ENCODE assay signal across 21 cellular contexts in the genomic region with DNA sequence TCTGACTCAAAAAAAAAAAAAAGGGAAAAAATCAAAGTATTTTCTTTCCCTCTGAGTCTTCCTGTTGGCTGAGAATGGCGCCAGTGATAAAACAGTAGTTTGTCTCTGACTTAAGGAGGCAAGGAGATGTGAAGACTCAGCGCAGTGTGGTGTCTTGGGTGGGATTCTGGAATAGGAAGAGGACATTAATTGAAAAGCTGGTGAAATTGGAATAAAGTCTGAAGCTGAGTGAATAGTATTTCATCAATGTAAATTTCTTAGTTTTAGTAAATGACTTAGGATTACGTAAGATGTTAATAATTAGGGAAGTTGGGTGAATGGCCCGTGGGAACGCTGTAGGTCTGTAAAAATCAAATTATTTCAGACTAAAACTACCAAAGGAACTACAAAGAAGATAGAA.
"Had no signal": no experiment of that assay in that cellular context is flagged by ENCODE, and none has a peak within 500 bp of the region (broad histone marks: within the 10 kb centered on the region; RNA-seq: fewer than 3 reads in every experiment).

No MANE protein-coding gene starts in this region.

- H3K27ac ChIP-seq: body of pancreas, colonic mucosa, esophagus squamous epithelium, hepatocyte, neural progenitor cell, ovary had no signal

- DNase-seq: activated CD4-positive, alpha-beta T cell treated with anti-CD3 and anti-CD28 coated beads for 1 hour; activated CD4-positive, alpha-beta T cell treated with anti-CD3 and anti-CD28 coated beads, Interleukin-2, amount 50 U/mL, for 48 hours; activated CD8-positive, alpha-beta memory T cell treated with anti-CD3 and anti-CD28 coated beads, Interleukin-2, amount 10 ng/mL, durations not matched to agents 7 days and 5 days; activated effector memory CD4-positive, alpha-beta T cell treated with Interleukin-2 at 50 U/mL for 16 hours; activated T-cell treated with anti-CD3 and anti-CD28 coated beads, Interleukin-2, amount 50 U/mL, for 4 hours; amygdala; body of pancreas; central memory CD4-positive, alpha-beta T cell; colonic mucosa; effector CD8-positive, alpha-beta T cell; esophagus squamous epithelium; naive B cell; ovary; stimulated activated CD4-positive, alpha-beta T cell treated with anti-CD3 and anti-CD28 coated beads, Interleukin-12 subunit alpha, Interleukin-12 subunit beta, amount 100 ng/mL, for 4 hours; stimulated activated CD4-positive, alpha-beta T cell treated with anti-CD3 and anti-CD28 coated beads, Interleukin-2, amount 100 ng/mL, for 24 hours had no signal

- H3K36me3 ChIP-seq: colonic mucosa, esophagus squamous epithelium, neural progenitor cell, ovary had no signal

- FAIRE-seq: endothelial cell of umbilical vein, keratinocyte had no signal

- H3K9ac ChIP-seq: neural progenitor cell had no signal

- ATAC-seq: activated CD8-positive, alpha-beta memory T cell treated with anti-CD3 and anti-CD28 coated beads, Interleukin-2, amount 10 ng/mL, durations not matched to agents 7 days and 5 days; activated naive CD4-positive, alpha-beta T cell treated with anti-CD3 and anti-CD28 coated beads, Interleukin-2, amount 50 U/mL, for 72 hours; activated T-cell treated with anti-CD3 and anti-CD28 coated beads, Interleukin-2, amount 50 U/mL, for 4 hours; body of pancreas; left lobe of liver had no signal

- H3K27me3 ChIP-seq: body of pancreas, colonic mucosa, esophagus squamous epithelium, hepatocyte, neural progenitor cell, ovary had no signal

- H3K4me1 ChIP-seq: colonic mucosa had no signal

- H3K4me3 ChIP-seq: body of pancreas, colonic mucosa, esophagus squamous epithelium, hepatocyte, neural progenitor cell, ovary had no signal

- H3K79me2 ChIP-seq: hepatocyte had no signal

- H3K9me3 ChIP-seq: body of pancreas, colonic mucosa, esophagus squamous epithelium, ovary had no signal

- H2AFZ ChIP-seq: hepatocyte, neural progenitor cell had no signal

- H3K4me2 ChIP-seq: hepatocyte, neural progenitor cell had no signal
